Comparison of ENCODE assay signal across 8 cellular contexts in the genomic region with DNA sequence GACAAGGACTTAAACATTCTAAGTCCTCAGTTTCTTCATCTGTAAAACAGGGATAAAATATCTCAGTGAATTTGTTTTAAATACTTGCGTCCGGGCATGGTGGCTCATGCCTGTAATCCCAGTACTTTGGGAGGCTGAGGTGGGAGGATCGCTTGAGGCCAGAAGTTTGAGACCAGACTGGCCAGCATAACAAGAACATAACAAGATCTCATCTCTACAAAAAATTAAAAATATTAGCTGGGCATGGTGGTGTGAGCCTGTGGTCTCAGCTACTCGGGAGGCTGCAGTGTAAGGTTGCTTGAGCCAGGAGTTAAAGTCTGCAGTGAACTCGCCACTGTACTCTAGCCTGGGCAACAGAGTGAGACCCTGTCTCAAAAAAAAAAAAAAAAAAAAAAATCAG. TPM values are rescaled to one million over a fixed set of nuclear protein-coding genes. Genes with fewer than 3 reads are reported as not detected.
A peak's percentile ranks its signal among the peaks of the same experiment; 100 is the strongest.
DNase-seq lines count a peak whose midpoint lies in the region; ATAC-seq and TF ChIP-seq lines count a peak whose summit lies in the region.
"Not testable (repeated sequence)": the region's sequence is repeated elsewhere in the genome, so short reads cannot be mapped to it uniquely, and the experiment has no call there.

No MANE protein-coding gene starts in this region.

- TF ChIP-seq POLR2A in heart left ventricle (IDR thresholded peaks at IDR 0.05); vagina (IDR thresholded peaks at IDR 0.05): not testable (repeated sequence)

- H3K4me1 ChIP-seq in CD8-positive, alpha-beta T cell (ENCODE audit: insufficient read depth, low read length), result peaks cover 29% of the 10 kb centered on the region
- H3K4me1 ChIP-seq in RWPE2 (ENCODE audit: insufficient read depth, poor library complexity, severe bottlenecking) (peaks cover 87% of the 10 kb centered on the region), heart left ventricle (peaks cover 13 to 98% (median 65%) of the 10 kb centered on the region in 12 donors), vagina (peaks cover 95% of the 10 kb centered on the region)

- H3K36me3 Mint-ChIP-seq in CD8-positive, alpha-beta T cell; central memory CD8-positive, alpha-beta T cell (ENCODE audit: insufficient read depth); natural killer cell treated with Interleukin-12 subunit alpha and Interleukin-12 subunit beta and Interleukin-15 and Interleukin-18, amount 100 ng/mL, for 72 hours: not testable (repeated sequence)
- peaks cover 50% of the 10 kb centered on the region for H3K36me3 Mint-ChIP-seq in activated T-helper 1 cell treated with anti-CD3 and anti-CD28 coated beads, Interleukin-12 subunit alpha, Interleukin-12 subunit beta, Interleukin-2, Interleukin-4 antibody, amounts not matched to agents 30 ng/mL and 10 ng/mL and 1 ng/mL, durations not matched to agents 14 hours and 24 hours and 36 hours (ENCODE audit: low read depth)
- H3K36me3 Mint-ChIP-seq in stimulated activated memory B cell treated with anti-CD40 and anti-IgM and Interleukin-4, amounts not matched to agents 10 μg/mL and 1 μg/mL and 100 μg/mL, for 72 hours, result peaks cover 17% of the 10 kb centered on the region

- not testable (repeated sequence) for ATAC-seq in CD8-positive, alpha-beta T cell; RWPE2 (ENCODE audit: low read depth); central memory CD8-positive, alpha-beta T cell (replicated peaks; ENCODE audit: extremely low read depth, poor library complexity, severe bottlenecking); heart left ventricle; natural killer cell treated with Interleukin-12 subunit alpha and Interleukin-12 subunit beta and Interleukin-15 and Interleukin-18, amount 100 ng/mL, for 72 hours; stimulated activated memory B cell treated with anti-CD40 and anti-IgM and Interleukin-4, amounts not matched to agents 10 μg/mL and 1 μg/mL and 100 μg/mL, for 72 hours

- POLR2A ChIA-PET in CD8-positive, alpha-beta T cell (lab: Charles Lee), result interaction anchor here (0.9 to 1.7 kb wide), 2 partner anchors 10 to 19 kb away, joined by 3 to 4 read pairs; no protein-coding TSS in a partner anchor

- not testable (repeated sequence) for DNase-seq in CD8-positive, alpha-beta T cell; RWPE2 (ENCODE audit: low spot score); activated T-helper 1 cell treated with anti-CD3 and anti-CD28 coated beads, Interleukin-12 subunit alpha, Interleukin-12 subunit beta, Interleukin-2, Interleukin-4 antibody, amounts not matched to agents 30 ng/mL and 10 ng/mL and 1 ng/mL, durations not matched to agents 14 hours and 24 hours and 36 hours (ENCODE audit: low spot score); central memory CD8-positive, alpha-beta T cell (ENCODE audit: low spot score in 2 of 2); heart left ventricle; natural killer cell treated with Interleukin-12 subunit alpha and Interleukin-12 subunit beta and Interleukin-15 and Interleukin-18, amount 100 ng/mL, for 72 hours (ENCODE audit: low spot score); vagina (ENCODE audit: extremely low spot score in 2 of 2)

- H3K36me3 ChIP-seq in CD8-positive, alpha-beta T cell (ENCODE audit: insufficient read depth, low read length); heart left ventricle; vagina: not testable (repeated sequence)
- peaks cover 15% of the 10 kb centered on the region; the same call in 1 of the 2 replicates for H3K36me3 ChIP-seq in RWPE2 (ENCODE audit: low read depth)

- H3K4me3 ChIP-seq in CD8-positive, alpha-beta T cell (ENCODE audit: low read depth, low read length); RWPE2 (ENCODE audit: severe bottlenecking); heart left ventricle; vagina: not testable (repeated sequence)

- H3K27ac ChIP-seq in CD8-positive, alpha-beta T cell (ENCODE audit: low read depth, low read length), result not testable (repeated sequence)
- H3K27ac ChIP-seq in RWPE2 (ENCODE audit: poor library complexity, severe bottlenecking) (peak overlapping the region; percentile 97), heart left ventricle (peak overlapping the region in 9 of 12 donors; percentile 83 to 93 (median 88)), vagina (peak overlapping the region; percentile 87)

- H3K9me3 ChIP-seq in CD8-positive, alpha-beta T cell (ENCODE audit: low read length); RWPE2 (ENCODE audit: severe bottlenecking); heart left ventricle; vagina: not testable (repeated sequence)

- H3K27ac Mint-ChIP-seq in CD8-positive, alpha-beta T cell, result peak overlapping the region; percentile 82
- peak overlapping the region; percentile 97 for H3K27ac Mint-ChIP-seq in activated T-helper 1 cell treated with anti-CD3 and anti-CD28 coated beads, Interleukin-12 subunit alpha, Interleukin-12 subunit beta, Interleukin-2, Interleukin-4 antibody, amounts not matched to agents 30 ng/mL and 10 ng/mL and 1 ng/mL, durations not matched to agents 14 hours and 24 hours and 36 hours
- peak overlapping the region; percentile 97 for H3K27ac Mint-ChIP-seq in central memory CD8-positive, alpha-beta T cell (ENCODE audit: low read depth)
- H3K27ac Mint-ChIP-seq in natural killer cell treated with Interleukin-12 subunit alpha and Interleukin-12 subunit beta and Interleukin-15 and Interleukin-18, amount 100 ng/mL, for 72 hours, result peak overlapping the region; percentile 98 to 99
- H3K27ac Mint-ChIP-seq in stimulated activated memory B cell treated with anti-CD40 and anti-IgM and Interleukin-4, amounts not matched to agents 10 μg/mL and 1 μg/mL and 100 μg/mL, for 72 hours, result peak overlapping the region; percentile 97

- peaks cover 74% of the 10 kb centered on the region for H3K4me1 Mint-ChIP-seq in CD8-positive, alpha-beta T cell (ENCODE audit: low read depth)
- H3K4me1 Mint-ChIP-seq in activated T-helper 1 cell treated with anti-CD3 and anti-CD28 coated beads, Interleukin-12 subunit alpha, Interleukin-12 subunit beta, Interleukin-2, Interleukin-4 antibody, amounts not matched to agents 30 ng/mL and 10 ng/mL and 1 ng/mL, durations not matched to agents 14 hours and 24 hours and 36 hours (ENCODE audit: low read depth), result peaks cover 95% of the 10 kb centered on the region
- H3K4me1 Mint-ChIP-seq in central memory CD8-positive, alpha-beta T cell, result peaks cover 78% of the 10 kb centered on the region
- peaks cover 57 to 59% of the 10 kb centered on the region in 2 donors for H3K4me1 Mint-ChIP-seq in natural killer cell treated with Interleukin-12 subunit alpha and Interleukin-12 subunit beta and Interleukin-15 and Interleukin-18, amount 100 ng/mL, for 72 hours (ENCODE audit: low read depth in 2 of 2)
- H3K4me1 Mint-ChIP-seq in stimulated activated memory B cell treated with anti-CD40 and anti-IgM and Interleukin-4, amounts not matched to agents 10 μg/mL and 1 μg/mL and 100 μg/mL, for 72 hours, result peaks cover 86% of the 10 kb centered on the region

- not testable (repeated sequence) for H3K9me3 Mint-ChIP-seq in CD8-positive, alpha-beta T cell; activated T-helper 1 cell treated with anti-CD3 and anti-CD28 coated beads, Interleukin-12 subunit alpha, Interleukin-12 subunit beta, Interleukin-2, Interleukin-4 antibody, amounts not matched to agents 30 ng/mL and 10 ng/mL and 1 ng/mL, durations not matched to agents 14 hours and 24 hours and 36 hours; central memory CD8-positive, alpha-beta T cell; natural killer cell treated with Interleukin-12 subunit alpha and Interleukin-12 subunit beta and Interleukin-15 and Interleukin-18, amount 100 ng/mL, for 72 hours; stimulated activated memory B cell treated with anti-CD40 and anti-IgM and Interleukin-4, amounts not matched to agents 10 μg/mL and 1 μg/mL and 100 μg/mL, for 72 hours

- not testable (repeated sequence) for H3K27me3 ChIP-seq in CD8-positive, alpha-beta T cell (ENCODE audit: insufficient read depth, low read length); RWPE2 (ENCODE audit: insufficient read depth, poor library complexity, severe bottlenecking); heart left ventricle; vagina

- H3K4me3 Mint-ChIP-seq in CD8-positive, alpha-beta T cell; activated T-helper 1 cell treated with anti-CD3 and anti-CD28 coated beads, Interleukin-12 subunit alpha, Interleukin-12 subunit beta, Interleukin-2, Interleukin-4 antibody, amounts not matched to agents 30 ng/mL and 10 ng/mL and 1 ng/mL, durations not matched to agents 14 hours and 24 hours and 36 hours; central memory CD8-positive, alpha-beta T cell; natural killer cell treated with Interleukin-12 subunit alpha and Interleukin-12 subunit beta and Interleukin-15 and Interleukin-18, amount 100 ng/mL, for 72 hours; stimulated activated memory B cell treated with anti-CD40 and anti-IgM and Interleukin-4, amounts not matched to agents 10 μg/mL and 1 μg/mL and 100 μg/mL, for 72 hours: not testable (repeated sequence)

- CTCF ChIA-PET in CD8-positive, alpha-beta T cell (lab: Charles Lee), result interaction anchor here (0.9 to 1.4 kb wide), 3 partner anchors 10 to 176 kb away, joined by 3 read pairs; no protein-coding TSS in a partner anchor

- not testable (repeated sequence) for TF ChIP-seq CTCF in CD8-positive, alpha-beta T cell (IDR thresholded peaks at IDR 0.05); RWPE2 (IDR thresholded peaks at IDR 0.05; ENCODE audit: poor library complexity, severe bottlenecking); heart left ventricle (IDR thresholded peaks at IDR 0.05); vagina (IDR thresholded peaks at IDR 0.05)

- not testable (repeated sequence) for H3K27me3 Mint-ChIP-seq in CD8-positive, alpha-beta T cell (ENCODE audit: low read depth); activated T-helper 1 cell treated with anti-CD3 and anti-CD28 coated beads, Interleukin-12 subunit alpha, Interleukin-12 subunit beta, Interleukin-2, Interleukin-4 antibody, amounts not matched to agents 30 ng/mL and 10 ng/mL and 1 ng/mL, durations not matched to agents 14 hours and 24 hours and 36 hours (ENCODE audit: insufficient read depth); central memory CD8-positive, alpha-beta T cell; natural killer cell treated with Interleukin-12 subunit alpha and Interleukin-12 subunit beta and Interleukin-15 and Interleukin-18, amount 100 ng/mL, for 72 hours; stimulated activated memory B cell treated with anti-CD40 and anti-IgM and Interleukin-4, amounts not matched to agents 10 μg/mL and 1 μg/mL and 100 μg/mL, for 72 hours

- 79 to 89% (median 81%) methylated on average over 5 of the region's 5 CpGs for WGBS in heart left ventricle, 4 donors

- intact Hi-C loops in CD8-positive, alpha-beta T cell (cut with DNase I, micrococcal nuclease), result loop anchor here (2.0 to 10.0 kb wide), 4 partner anchors 28 to 132 kb away; a partner anchor contains a TSS
- intact Hi-C loops in activated T-helper 1 cell treated with anti-CD3 and anti-CD28 coated beads, Interleukin-12 subunit alpha, Interleukin-12 subunit beta, Interleukin-2, Interleukin-4 antibody, amounts not matched to agents 30 ng/mL and 10 ng/mL and 1 ng/mL, durations not matched to agents 14 hours and 24 hours and 36 hours (cut with micrococcal nuclease), result loop anchor here (1.0 kb wide), 1 partner anchor 11 kb away; no protein-coding TSS in a partner anchor
- intact Hi-C loops in heart left ventricle (cut with DNase I), result loop anchor here in 2 of 10 donors (10.0 kb wide), 2 partner anchors 62 to 132 kb away; a partner anchor contains a TSS
- intact Hi-C loops in vagina (cut with DNase I), result loop anchor here (10.0 kb wide), 2 partner anchors 58 to 62 kb away; a partner anchor contains a TSS

RNA-seq across cellular contexts. Expression of a gene that starts 57.4 kb away (rescaled TPM):
- total RNA-seq in CD8-positive, alpha-beta T cell, result 10 to 100 TPM; 25.4 to 29.0 TPM
- total RNA-seq in activated T-helper 1 cell treated with anti-CD3 and anti-CD28 coated beads, Interleukin-12 subunit alpha, Interleukin-12 subunit beta, Interleukin-2, Interleukin-4 antibody, amounts not matched to agents 30 ng/mL and 10 ng/mL and 1 ng/mL, durations not matched to agents 14 hours and 24 hours and 36 hours, result 80.2 and 80.4 TPM in 2 replicates
- total RNA-seq in heart left ventricle, result 10 to 100 TPM; 12.1 to 34.3 (median 16.3) TPM
- polyA plus RNA-seq in heart left ventricle, result 1 to 10 TPM; 5.6 to 9.8 TPM
- 10 to 100 TPM; 13.5 to 47.4 TPM for total RNA-seq in natural killer cell treated with Interleukin-12 subunit alpha and Interleukin-12 subunit beta and Interleukin-15 and Interleukin-18, amount 100 ng/mL, for 72 hours
- total RNA-seq in vagina, result 53.5 TPM
